In genomic region chr1:23695667-23696066, GRCh38 we compare ENCODE assay signal across 14 cellular contexts. TPM values are rescaled to one million over a fixed set of nuclear protein-coding genes. Genes with fewer than 3 reads are reported as not detected.
A peak's percentile ranks its signal among the peaks of the same experiment; 100 is the strongest.
DNase-seq lines count a peak whose midpoint lies in the region; ATAC-seq lines count a peak whose summit lies in the region.
"Had no signal": no experiment of that assay in that cellular context is flagged by ENCODE, and none has a peak within 500 bp of the region (broad histone marks: within the 10 kb centered on the region; RNA-seq: fewer than 3 reads in every experiment).

No MANE protein-coding gene starts in this region.

- DNase-seq in activated naive CD4-positive, alpha-beta T cell treated with Interleukin-2 at 50 U/mL for 16 hours, result no peak
- DNase-seq in activated T-helper 1 cell treated with anti-CD3 and anti-CD28 coated beads, Interleukin-12 subunit alpha, Interleukin-12 subunit beta, Interleukin-2, Interleukin-4 antibody, amounts not matched to agents 30 ng/mL and 10 ng/mL and 1 ng/mL, durations not matched to agents 14 hours and 24 hours and 36 hours (ENCODE audit: low spot score), result no peak
- DNase-seq in memory B cell (ENCODE audit: low spot score in 2 of 2) (no peak), NCI-H82 (lab: John Stamatoyannopoulos, UW) (no peak), H4 (ENCODE audit: low spot score) (no peak)
- DNase-seq: activated effector memory CD4-positive, alpha-beta T cell treated with anti-CD3 and anti-CD28 coated beads, Interleukin-2, amount 50 U/mL, for 16 hours; NCI-H2171 had no signal

- H3K27ac Mint-ChIP-seq in activated naive CD4-positive, alpha-beta T cell treated with anti-CD3 and anti-CD28 coated beads, Interleukin-2, amount 50 U/mL, for 24 hours, result peak overlapping the region; percentile 81
- H3K27ac Mint-ChIP-seq in activated T-helper 1 cell treated with anti-CD3 and anti-CD28 coated beads, Interleukin-12 subunit alpha, Interleukin-12 subunit beta, Interleukin-2, Interleukin-4 antibody, amounts not matched to agents 30 ng/mL and 10 ng/mL and 1 ng/mL, durations not matched to agents 14 hours and 24 hours and 36 hours, result no peak overlapping the region
- H3K27ac Mint-ChIP-seq in memory B cell, result peak overlapping the region; percentile 29

- peaks cover 9 to 47% (median 40%) of the 10 kb centered on the region in 5 donors for H3K4me1 ChIP-seq in subcutaneous abdominal adipose tissue (ENCODE audit: control insufficient read depth in 5 of 5, insufficient read depth in 5 of 5, low read length in 5 of 5)

- H3K27me3 Mint-ChIP-seq in activated naive CD4-positive, alpha-beta T cell treated with anti-CD3 and anti-CD28 coated beads, Interleukin-2, amount 50 U/mL, for 24 hours, result no peaks in the 10 kb centered on the region
- no peaks in the 10 kb centered on the region for H3K27me3 Mint-ChIP-seq in activated T-helper 1 cell treated with anti-CD3 and anti-CD28 coated beads, Interleukin-12 subunit alpha, Interleukin-12 subunit beta, Interleukin-2, Interleukin-4 antibody, amounts not matched to agents 30 ng/mL and 10 ng/mL and 1 ng/mL, durations not matched to agents 14 hours and 24 hours and 36 hours (ENCODE audit: insufficient read depth)
- no peaks in the 10 kb centered on the region for H3K27me3 Mint-ChIP-seq in memory B cell

- H3K4me3 Mint-ChIP-seq in activated naive CD4-positive, alpha-beta T cell treated with anti-CD3 and anti-CD28 coated beads, Interleukin-2, amount 50 U/mL, for 24 hours, result peak overlapping the region; percentile 91
- H3K4me3 Mint-ChIP-seq in activated T-helper 1 cell treated with anti-CD3 and anti-CD28 coated beads, Interleukin-12 subunit alpha, Interleukin-12 subunit beta, Interleukin-2, Interleukin-4 antibody, amounts not matched to agents 30 ng/mL and 10 ng/mL and 1 ng/mL, durations not matched to agents 14 hours and 24 hours and 36 hours, result peak overlapping the region; percentile 97
- H3K4me3 Mint-ChIP-seq in memory B cell, result no peak overlapping the region

- no peaks in the 10 kb centered on the region for H3K9me3 Mint-ChIP-seq in activated naive CD4-positive, alpha-beta T cell treated with anti-CD3 and anti-CD28 coated beads, Interleukin-2, amount 50 U/mL, for 24 hours
- no peaks in the 10 kb centered on the region for H3K9me3 Mint-ChIP-seq in activated T-helper 1 cell treated with anti-CD3 and anti-CD28 coated beads, Interleukin-12 subunit alpha, Interleukin-12 subunit beta, Interleukin-2, Interleukin-4 antibody, amounts not matched to agents 30 ng/mL and 10 ng/mL and 1 ng/mL, durations not matched to agents 14 hours and 24 hours and 36 hours
- H3K9me3 Mint-ChIP-seq in memory B cell, result no peaks in the 10 kb centered on the region

- H3K4me1 Mint-ChIP-seq in activated naive CD4-positive, alpha-beta T cell treated with anti-CD3 and anti-CD28 coated beads, Interleukin-2, amount 50 U/mL, for 24 hours, result peaks cover 74% of the 10 kb centered on the region
- H3K4me1 Mint-ChIP-seq in activated T-helper 1 cell treated with anti-CD3 and anti-CD28 coated beads, Interleukin-12 subunit alpha, Interleukin-12 subunit beta, Interleukin-2, Interleukin-4 antibody, amounts not matched to agents 30 ng/mL and 10 ng/mL and 1 ng/mL, durations not matched to agents 14 hours and 24 hours and 36 hours (ENCODE audit: low read depth), result peaks cover 74% of the 10 kb centered on the region
- H3K4me1 Mint-ChIP-seq in memory B cell, result peaks cover 41% of the 10 kb centered on the region

- ATAC-seq in memory B cell (ENCODE audit: low read depth) (no peak), GM21515 (IDR thresholded peaks at IDR 0.05; ENCODE audit: unreplicated experiment) (no peak)
- ATAC-seq: activated CD4-positive, CD25-positive, alpha-beta regulatory T cell treated with anti-CD3 and anti-CD28 coated beads, Interleukin-2, amount 50 U/mL, for 24 hours; left lobe of liver had no signal

- H3K36me3 ChIP-seq in subcutaneous abdominal adipose tissue (ENCODE audit: control insufficient read depth in 5 of 5, insufficient read depth in 5 of 5, low read length in 5 of 5), result peaks cover 41 to 76% (median 72%) of the 10 kb centered on the region in 5 donors

- peaks cover 58% of the 10 kb centered on the region for H3K36me3 Mint-ChIP-seq in activated naive CD4-positive, alpha-beta T cell treated with anti-CD3 and anti-CD28 coated beads, Interleukin-2, amount 50 U/mL, for 24 hours
- H3K36me3 Mint-ChIP-seq in activated T-helper 1 cell treated with anti-CD3 and anti-CD28 coated beads, Interleukin-12 subunit alpha, Interleukin-12 subunit beta, Interleukin-2, Interleukin-4 antibody, amounts not matched to agents 30 ng/mL and 10 ng/mL and 1 ng/mL, durations not matched to agents 14 hours and 24 hours and 36 hours (ENCODE audit: low read depth), result peaks cover 84% of the 10 kb centered on the region
- peaks cover 38% of the 10 kb centered on the region for H3K36me3 Mint-ChIP-seq in memory B cell

- no peaks in the 10 kb centered on the region for H3K27me3 ChIP-seq in subcutaneous abdominal adipose tissue (ENCODE audit: control insufficient read depth in 5 of 5, insufficient read depth in 4 of 5, low read length in 5 of 5)
- H3K27me3 ChIP-seq: neutrophil had no signal

- intact Hi-C loops in activated T-helper 1 cell treated with anti-CD3 and anti-CD28 coated beads, Interleukin-12 subunit alpha, Interleukin-12 subunit beta, Interleukin-2, Interleukin-4 antibody, amounts not matched to agents 30 ng/mL and 10 ng/mL and 1 ng/mL, durations not matched to agents 14 hours and 24 hours and 36 hours (cut with micrococcal nuclease), result no loop called here

- H3K9me3 ChIP-seq in subcutaneous abdominal adipose tissue (ENCODE audit: control insufficient read depth in 5 of 5, low read length in 5 of 5), result no peaks in the 10 kb centered on the region
- H3K9me3 ChIP-seq: neutrophil had no signal

- peak overlapping the region in 3 of 5 donors; percentile 28 to 33 (median 31) for H3K9ac ChIP-seq in subcutaneous abdominal adipose tissue (ENCODE audit: low read length in 5 of 5)

- no peak overlapping the region for H3K27ac ChIP-seq in subcutaneous abdominal adipose tissue (ENCODE audit: low read depth, low read length)
- H3K27ac ChIP-seq: neutrophil, SK-N-MC had no signal

- H3K4me3 ChIP-seq in subcutaneous abdominal adipose tissue (ENCODE audit: low read depth in 1 of 5, low read length in 5 of 5), result no peak overlapping the region

RNA-seq across cellular contexts. Expression of gene RPL11, which starts 4.1 kb away (rescaled TPM):
- total RNA-seq in activated T-helper 1 cell treated with anti-CD3 and anti-CD28 coated beads, Interleukin-12 subunit alpha, Interleukin-12 subunit beta, Interleukin-2, Interleukin-4 antibody, amounts not matched to agents 30 ng/mL and 10 ng/mL and 1 ng/mL, durations not matched to agents 14 hours and 24 hours and 36 hours, result 1,058 and 1,119 TPM in 2 replicates
- total RNA-seq in H4 (2014; rRNA removed; shearing (Covaris generic)), result 1,241 and 1,313 TPM in 2 replicates

RNA-seq across cellular contexts. Expression of gene ELOA, which starts 47.6 kb away (rescaled TPM):
- total RNA-seq in activated T-helper 1 cell treated with anti-CD3 and anti-CD28 coated beads, Interleukin-12 subunit alpha, Interleukin-12 subunit beta, Interleukin-2, Interleukin-4 antibody, amounts not matched to agents 30 ng/mL and 10 ng/mL and 1 ng/mL, durations not matched to agents 14 hours and 24 hours and 36 hours, result 54.5 and 55.2 TPM in 2 replicates
- 38.3 and 48.1 TPM in 2 replicates for total RNA-seq in H4 (2014; rRNA removed; shearing (Covaris generic))
